ENCODE assay signal across 18 cellular contexts in genomic region chr4:138236035-138236434, GRCh38. TPM values are rescaled to one million over a fixed set of nuclear protein-coding genes. Genes with fewer than 3 reads are reported as not detected.
A peak's percentile ranks its signal among the peaks of the same experiment; 100 is the strongest.
DNase-seq lines count a peak whose midpoint lies in the region; ATAC-seq and TF ChIP-seq lines count a peak whose summit lies in the region.
"Had no signal": no experiment of that assay in that cellular context is flagged by ENCODE, and none has a peak within 500 bp of the region (broad histone marks: within the 10 kb centered on the region; RNA-seq: fewer than 3 reads in every experiment).

No MANE protein-coding gene starts in this region.

- DNase-seq in LoVo (ENCODE audit: low spot score) (peak; percentile 9), chondrocyte (ENCODE audit: low spot score) (no peak), smooth muscle cell (lab: John Stamatoyannopoulos, UW; ENCODE audit: unreplicated experiment) (no peak), EL (no peak), Right ventricle myocardium superior (no peak)
- DNase-seq: activated CD4-positive, CD25-positive, alpha-beta regulatory T cell; activated T-cell treated with anti-CD3 and anti-CD28 coated beads, Interleukin-2, amount 50 U/mL, for 4 hours; CD8-positive, alpha-beta memory T cell; effector memory CD4-positive, alpha-beta T cell; glutamatergic neuron; left colon; natural killer cell; NCI-H774; right cardiac atrium; SHP77 treated with DMSO at 0.1 percent for 48 hours; substantia nigra had no signal

- H3K27me3 Mint-ChIP-seq in chondrocyte (ENCODE audit: low read depth): no peaks in the 10 kb centered on the region
- H3K27me3 Mint-ChIP-seq: CD8-positive, alpha-beta memory T cell had no signal

- H2AFZ ChIP-seq in smooth muscle cell (ENCODE audit: low read depth): peak overlapping the region; percentile 25

- peaks cover 6% of the 10 kb centered on the region for H3K36me3 Mint-ChIP-seq in chondrocyte (ENCODE audit: low read depth)
- H3K36me3 Mint-ChIP-seq: CD8-positive, alpha-beta memory T cell; natural killer cell had no signal

- H3K27me3 ChIP-seq in smooth muscle cell (ENCODE audit: low read depth): no peaks in the 10 kb centered on the region

- ATAC-seq in GM18870 (IDR thresholded peaks at IDR 0.05; ENCODE audit: unreplicated experiment) (peak; percentile 13), Right ventricle myocardium superior (ENCODE audit: poor library complexity) (no peak), HG02884 (IDR thresholded peaks at IDR 0.05; ENCODE audit: unreplicated experiment) (no peak)
- ATAC-seq: left colon, right cardiac atrium had no signal

- peaks cover 10% of the 10 kb centered on the region for H3F3A ChIP-seq in smooth muscle cell (ENCODE audit: low read depth)

- H3K4me3 ChIP-seq in smooth muscle cell: no peak overlapping the region

- WGBS in smooth muscle cell (ENCODE audit: low lambda C conversion rate): 81% methylated on average over 2 of the region's 2 CpGs

- peaks cover 10% of the 10 kb centered on the region for H3K36me3 ChIP-seq in smooth muscle cell (ENCODE audit: low read depth)

- H3K27ac Mint-ChIP-seq in chondrocyte (ENCODE audit: unreplicated experiment): peak overlapping the region; percentile 85
- H3K27ac Mint-ChIP-seq: CD8-positive, alpha-beta memory T cell; natural killer cell had no signal

- no peaks in the 10 kb centered on the region for H3K9me3 Mint-ChIP-seq in chondrocyte (ENCODE audit: low read depth)
- H3K9me3 Mint-ChIP-seq: activated T-cell treated with anti-CD3 and anti-CD28 coated beads, Interleukin-2, amount 50 U/mL, for 4 hours had no signal

- intact Hi-C loops in Right ventricle myocardium superior (cut with DNase I): no loop called here

- peak overlapping the region; percentile 94 for H3K27ac ChIP-seq in smooth muscle cell (ENCODE audit: low read depth)

- no peaks in the 10 kb centered on the region for H4K20me1 ChIP-seq in smooth muscle cell (ENCODE audit: low read depth)

- peaks cover 17% of the 10 kb centered on the region for H3K4me1 ChIP-seq in smooth muscle cell (ENCODE audit: low read depth)

- TF ChIP-seq CTCF in chondrocyte (IDR thresholded peaks at IDR 0.05) (no peak), smooth muscle cell (IDR thresholded peaks at IDR 0.05; ENCODE audit: borderline replicate concordance, insufficient read depth, poor library complexity, severe bottlenecking) (no peak)

- H3K4me1 Mint-ChIP-seq in chondrocyte (ENCODE audit: low read depth): peaks cover 57% of the 10 kb centered on the region
- H3K4me1 Mint-ChIP-seq: CD8-positive, alpha-beta memory T cell; natural killer cell had no signal

- H3K4me2 ChIP-seq in smooth muscle cell: peak overlapping the region; percentile 60

- H3K79me2 ChIP-seq in smooth muscle cell (ENCODE audit: low read depth): peaks cover 57% of the 10 kb centered on the region

- peak overlapping the region; percentile 73 for H3K9ac ChIP-seq in smooth muscle cell (ENCODE audit: low read depth)

- H3K9me3 ChIP-seq in smooth muscle cell (replicated peaks; ENCODE audit: low read depth): no peaks in the 10 kb centered on the region

- no peak overlapping the region for H3K4me3 Mint-ChIP-seq in chondrocyte (ENCODE audit: unreplicated experiment)
- H3K4me3 Mint-ChIP-seq: activated T-cell treated with anti-CD3 and anti-CD28 coated beads, Interleukin-2, amount 50 U/mL, for 4 hours; CD8-positive, alpha-beta memory T cell; natural killer cell had no signal

RNA-seq across cellular contexts. Expression of gene SLC7A11, which starts 6.1 kb away (rescaled TPM):
- total RNA-seq in chondrocyte: 5.6 to 31.5 TPM (median 29.7 TPM) in 3 replicates
- 10.2 and 13.9 TPM in 2 replicates for total RNA-seq in smooth muscle cell
- 1.1 and 2.0 TPM in 2 replicates for polyA plus RNA-seq in smooth muscle cell
- 0.08 TPM for total RNA-seq in Right ventricle myocardium superior
- polyA plus RNA-seq: CD8-positive, alpha-beta memory T cell had no signal
